ENCODE assay signal across 21 cellular contexts in genomic region chr15:98804057-98804380, GRCh38.
A peak's percentile ranks its signal among the peaks of the same experiment; 100 is the strongest.
DNase-seq lines count a peak whose midpoint lies in the region; ATAC-seq, FAIRE-seq and TF ChIP-seq lines count a peak whose summit lies in the region.
"Had no signal": no experiment of that assay in that cellular context is flagged by ENCODE, and none has a peak within 500 bp of the region (broad histone marks: within the 10 kb centered on the region; RNA-seq: fewer than 3 reads in every experiment).

No MANE protein-coding gene starts in this region.

- no peak overlapping the region for H4K91ac ChIP-seq in IMR-90 (ENCODE audit: insufficient read depth, low read depth, low read length)

- in situ Hi-C loops in IMR-90 (cut with MboI; ENCODE audit: low sequenced_read_pairs) = no loop called here
- in situ Hi-C loops in K562 (cut with MboI) = no loop called here
- in situ Hi-C loops in GM13977 (cut with MboI; ENCODE audit: low pct_unique_long_range_greater_than_20kb, low sequenced_read_pairs, unreplicated experiment) = no loop called here

- dilution Hi-C loops in IMR-90 (cut with HindIII; ENCODE audit: low sequenced_read_pairs, unreplicated experiment) = no loop called here
- dilution Hi-C loops in keratinocyte (cut with MboI; ENCODE audit: extremely low pct_ligation_motif_present, low sequenced_read_pairs) = no loop called here

- FAIRE-seq in K562 (lab: Jason Lieb, UNC) (no peak), keratinocyte (lab: Jason Lieb, UNC) (no peak)
- FAIRE-seq: G401.6, GM12891 had no signal

- no peak overlapping the region for H2AK5ac ChIP-seq in IMR-90 (ENCODE audit: low read depth, low read length)

- ATAC-seq in IMR-90 (ENCODE audit: low read depth) = no peak
- 0 out of 3 replicates have a peak, but pooled peaks have one; percentile 33 for ATAC-seq in K562
- ATAC-seq: activated CD8-positive, alpha-beta T cell treated with anti-CD3 and anti-CD28 coated beads for 36 hours; activated naive CD4-positive, alpha-beta T cell treated with anti-CD3 and anti-CD28 coated beads, Interleukin-2, amount 50 U/mL, for 72 hours; activated T-cell treated with anti-CD3 and anti-CD28 coated beads, Interleukin-2, amount 50 U/mL, for 72 hours; left cardiac atrium had no signal

- H2BK20ac ChIP-seq in IMR-90 (ENCODE audit: low read depth, low read length) = no peak overlapping the region

- no peak overlapping the region for H3K14ac ChIP-seq in IMR-90 (replicated peaks; ENCODE audit: low read depth, low read length)

- no peak overlapping the region for H4K8ac ChIP-seq in IMR-90 (ENCODE audit: low read depth in 2 of 2, low read length in 2 of 2)

- H3K79me2 ChIP-seq in K562 (ENCODE audit: control insufficient read depth, insufficient read depth, low read length) (no peaks in the 10 kb centered on the region), keratinocyte (ENCODE audit: control insufficient read depth, insufficient read depth, low read length) (peaks cover 86% of the 10 kb centered on the region)

- H3K4me3 ChIP-seq in AG04449 (ENCODE audit: low read depth, low read length) = no peak overlapping the region
- H3K4me3 ChIP-seq in IMR-90 (ENCODE audit: insufficient read depth, low read depth, low read length) = no peak overlapping the region
- no peak overlapping the region for H3K4me3 ChIP-seq in K562
- H3K4me3 ChIP-seq in keratinocyte (ENCODE audit: control insufficient read depth in 2 of 3, extremely low read depth in 1 of 3, insufficient read depth in 2 of 3, low read depth in 1 of 3, low read length in 3 of 3) = no peak overlapping the region
- H3K4me3 ChIP-seq: breast epithelium had no signal

- TF ChIP-seq POLR2A in IMR-90 (IDR thresholded peaks at IDR 0.05; ENCODE audit: low read depth, low read length) = no peak
- no peak for TF ChIP-seq POLR2A in K562 (conservative IDR thresholded peaks at IDR 0.05)

- no peak overlapping the region for H3K23ac ChIP-seq in IMR-90 (ENCODE audit: low read depth, low read length)

- H3K4me1 ChIP-seq in IMR-90 (ENCODE audit: control insufficient read depth, insufficient read depth, low read length) (peaks cover 30% of the 10 kb centered on the region), K562 (replicated peaks in 1 of 2; ENCODE audit: control insufficient read depth in 2 of 2, insufficient read depth in 2 of 2, low read length in 2 of 2) (no peaks in the 10 kb centered on the region), keratinocyte (ENCODE audit: control insufficient read depth, extremely low read depth, insufficient read depth, low read length) (peaks cover 35% of the 10 kb centered on the region)

- no peaks in the 10 kb centered on the region for H3K36me3 ChIP-seq in IMR-90 (ENCODE audit: control insufficient read depth, insufficient read depth, low read length)
- no peaks in the 10 kb centered on the region for H3K36me3 ChIP-seq in K562 (ENCODE audit: control insufficient read depth, insufficient read depth, low read length)
- H3K36me3 ChIP-seq in keratinocyte (ENCODE audit: control insufficient read depth in 2 of 2, extremely low read depth in 1 of 2, insufficient read depth in 2 of 2, low read length in 2 of 2) = no peaks in the 10 kb centered on the region
- H3K36me3 ChIP-seq: breast epithelium, WERI-Rb-1 had no signal

- H3K27ac ChIP-seq in IMR-90 (ENCODE audit: insufficient read depth, low read length) (no peak overlapping the region), K562 (ENCODE audit: extremely low read depth, low read depth, low read length) (no peak overlapping the region), keratinocyte (ENCODE audit: control insufficient read depth, insufficient read depth, low read length) (no peak overlapping the region)
- H3K27ac ChIP-seq: breast epithelium, WERI-Rb-1 had no signal

- no peak overlapping the region for H2BK15ac ChIP-seq in IMR-90 (ENCODE audit: low read depth, low read length)

- H4K5ac ChIP-seq in IMR-90 (ENCODE audit: low read depth, low read length) = no peak overlapping the region

- peaks cover 56 to 92% of the 10 kb centered on the region in 2 experiments for H3K79me1 ChIP-seq in IMR-90 (ENCODE audit: low read depth in 1 of 2, low read length in 2 of 2)

- BruUV-seq in IMR-90 (replicated peaks; lab: Mats Ljungman, UMichigan) (no TSS peak), K562 (replicated peaks; lab: Mats Ljungman, UMichigan) (no TSS peak)

- WGBS in IMR-90 (ENCODE audit: extremely low coverage in 2 of 2, insufficient read length in 1 of 2), 2 experiments = no CpG with 5 or more reads among the region's 5 CpGs
- 0% methylated on average over 5 of the region's 5 CpGs for WGBS in K562 (ENCODE audit: insufficient coverage, low coverage, missing lambda C conversion rate)

- no peak overlapping the region for H3K56ac ChIP-seq in IMR-90 (ENCODE audit: extremely low read depth, insufficient read depth, low read length)

- H3K4me2 ChIP-seq in IMR-90 (ENCODE audit: low read depth, low read length) = no peak overlapping the region
- no peak overlapping the region for H3K4me2 ChIP-seq in K562 (ENCODE audit: insufficient read depth, low read length)
- no peak overlapping the region for H3K4me2 ChIP-seq in keratinocyte (ENCODE audit: control insufficient read depth, extremely low read depth, insufficient read depth, low read depth, low read length)

- H4K20me1 ChIP-seq in IMR-90 (ENCODE audit: insufficient read depth, low read length) (peaks cover 93% of the 10 kb centered on the region), K562 (replicated peaks; ENCODE audit: control insufficient read depth, insufficient read depth, low read length) (peaks cover 28% of the 10 kb centered on the region), keratinocyte (ENCODE audit: control insufficient read depth, extremely low read depth, insufficient read depth, low read length) (peaks cover 19% of the 10 kb centered on the region)

- no peak overlapping the region for H3K4ac ChIP-seq in IMR-90 (ENCODE audit: low read depth, low read length)

- H2AK9ac ChIP-seq in IMR-90 (replicated peaks; ENCODE audit: low read depth, low read length, poor library complexity) = no peak overlapping the region

- H3K9ac ChIP-seq in IMR-90 (ENCODE audit: low read depth, low read length) (no peak overlapping the region), K562 (ENCODE audit: insufficient read depth in 1 of 2, low read depth in 2 of 2, low read length in 2 of 2) (no peak overlapping the region), keratinocyte (ENCODE audit: control insufficient read depth, extremely low read depth, insufficient read depth, low read length) (no peak overlapping the region)

- CTCF ChIA-PET in AG04449 (lab: Yijun Ruan, JAX) (interaction anchor here (0.8 to 1.1 kb wide), 2 partner anchors 18 to 84 kb away, joined by 3 to 4 read pairs; no protein-coding TSS in a partner anchor), IMR-90 (lab: Yijun Ruan, JAX) (interaction anchor here (1.2 kb wide), 1 partner anchor 15 kb away, joined by 3 read pairs; no protein-coding TSS in a partner anchor), K562 (lab: Yijun Ruan, JAX; ENCODE audit: low intra/inter-chr PET ratio) (no interaction called here)

- intact Hi-C loops in IMR-90 (cut with micrococcal nuclease) (no loop called here), K562 (cut with micrococcal nuclease) (no loop called here)

- TF ChIP-seq RAD21 in IMR-90 (IDR thresholded peaks at IDR 0.05; ENCODE audit: low read length) (peak; percentile 21; the same call in 1 of the 2 replicates), K562 (CRISPR knock-in tag; conservative IDR thresholded peaks at IDR 0.05 in 1 of 2, IDR thresholded peaks at IDR 0.05 in 1 of 2) (no peak)

- H3K9me1 ChIP-seq in IMR-90 (ENCODE audit: insufficient read depth, low read length) (peaks cover 37% of the 10 kb centered on the region), K562 (ENCODE audit: control insufficient read depth, insufficient read depth, low read length) (no peaks in the 10 kb centered on the region), keratinocyte (ENCODE audit: control insufficient read depth, extremely low read depth, insufficient read depth, low read length) (peaks cover 6% of the 10 kb centered on the region)

- POLR2A ChIA-PET in AG04449 (lab: Yijun Ruan, JAX) = interaction anchor here (0.6 kb wide), 1 partner anchor 255 kb away, joined by 3 read pairs; no protein-coding TSS in a partner anchor
- POLR2A ChIA-PET in IMR-90 (lab: Charles Lee; ENCODE audit: unreplicated experiment) = no interaction called here
- POLR2A ChIA-PET in K562 (lab: Yijun Ruan, JAX) = interaction anchor here (0.6 kb wide), 1 partner anchor 237 kb away, joined by 3 read pairs; no protein-coding TSS in a partner anchor

- H2BK120ac ChIP-seq in IMR-90 (ENCODE audit: low read depth, low read length) = no peak overlapping the region

- DNase-seq in AG04449 (ENCODE audit: low read depth, low spot score) (no peak), IMR-90 (peak; percentile 17), K562 (ENCODE audit: extremely low read depth in 1 of 4, low spot score in 3 of 4) (no peak), keratinocyte (ENCODE audit: low read depth, low spot score) (no peak), NK-92 (lab: John Stamatoyannopoulos, UW; ENCODE audit: unreplicated experiment) (no peak), mesenteric fat pad (ENCODE audit: low spot score) (no peak), GM13977 (ENCODE audit: low spot score) (no peak)
- no peak for DNase-seq in activated CD4-positive, alpha-beta T cell treated with anti-CD3 and anti-CD28 coated beads, Interleukin-2, amount 50 U/mL, for 1 hour
- DNase-seq: activated CD8-positive, alpha-beta T cell treated with anti-CD3 and anti-CD28 coated beads for 36 hours; activated T-cell treated with anti-CD3 and anti-CD28 coated beads, Interleukin-2, amount 50 U/mL, for 72 hours; AML-193; Calu3; left cardiac atrium; MV-4-11; NCI-H2107; NCI-H748 treated with DMSO at 0.1 percent for 48 hours; WERI-Rb-1 had no signal

- no peak overlapping the region for H3K18ac ChIP-seq in IMR-90 (ENCODE audit: low read depth, low read length)

- H2BK5ac ChIP-seq in IMR-90 (ENCODE audit: low read depth, low read length, poor library complexity, severe bottlenecking) = no peak overlapping the region

- H3K9me3 ChIP-seq in IMR-90 (ENCODE audit: control insufficient read depth, insufficient read depth, low read length) (no peaks in the 10 kb centered on the region), K562 (replicated peaks; ENCODE audit: control insufficient read depth, insufficient read depth, low read depth, low read length) (no peaks in the 10 kb centered on the region), keratinocyte (ENCODE audit: control insufficient read depth, low read depth, low read length) (no peaks in the 10 kb centered on the region)
- H3K9me3 ChIP-seq: breast epithelium had no signal

- H3K27me3 ChIP-seq in IMR-90 (ENCODE audit: control insufficient read depth, insufficient read depth, low read length) (no peaks in the 10 kb centered on the region), K562 (ENCODE audit: control insufficient read depth in 2 of 2, insufficient read depth in 2 of 2, low read length in 2 of 2) (peaks cover 7 to 25% of the 10 kb centered on the region in 2 experiments; a peak in 4 of 5 replicates), keratinocyte (ENCODE audit: control insufficient read depth, extremely low read depth, insufficient read depth, low read length) (no peaks in the 10 kb centered on the region)
- H3K27me3 ChIP-seq: breast epithelium had no signal

- peak; percentile 26 for TF ChIP-seq CTCF in AG04449 (IDR thresholded peaks at IDR 0.05; ENCODE audit: insufficient read depth, low read length, missing control alignments)
- 0 out of 2 replicates have a peak, but pooled peaks have one; percentile 18 for TF ChIP-seq CTCF in IMR-90 (conservative IDR thresholded peaks at IDR 0.05; ENCODE audit: low read depth, low read length)
- TF ChIP-seq CTCF in K562 (IDR thresholded peaks at IDR 0.05 in 2 of 3, conservative IDR thresholded peaks at IDR 0.05 in 1 of 3; ENCODE audit: insufficient read depth in 2 of 3, low read depth in 1 of 3, low read length in 3 of 3) = no peak
- peak in 2 of 3 experiments; percentile 13 to 16 for TF ChIP-seq CTCF in keratinocyte (optimal IDR thresholded peaks at IDR 0.05 in 1 of 3, IDR thresholded peaks at IDR 0.05 in 1 of 3, conservative IDR thresholded peaks at IDR 0.05 in 1 of 3; ENCODE audit: extremely low read depth in 1 of 3, insufficient read depth in 2 of 3, low read length in 3 of 3)
- TF ChIP-seq CTCF in GM13977 (IDR thresholded peaks at IDR 0.05; ENCODE audit: extremely low read depth, insufficient read depth, missing control alignments) = no peak

- no peak overlapping the region for H2AFZ ChIP-seq in IMR-90 (replicated peaks; ENCODE audit: low read length, poor library complexity)
- H2AFZ ChIP-seq in K562 (ENCODE audit: low read depth, low read length) = no peak overlapping the region
- no peak overlapping the region for H2AFZ ChIP-seq in keratinocyte (ENCODE audit: control insufficient read depth, low read length)

- TF ChIP-seq EP300 in K562 (IDR thresholded peaks at IDR 0.05; ENCODE audit: low read length) = no peak

Comparison
In these comparisons a context has a peak if more than half of its experiments do, and no peak if none do; other contexts are left out.
1. CTCF ChIP-seq: peak in AG04449 (single experiment), IMR-90 (single experiment) and keratinocyte (2 of 3); none in K562 (0 of 3) and GM13977 (single experiment).